Comparison of ENCODE assay signal across 1 cellular context in genomic region chr1:28915036-28915895, GRCh38.
TF ChIP-seq lines count a peak whose summit lies in the region.

No MANE protein-coding gene starts in this region.

TF ChIP-seq in K562, 482 proteins besides CTCF, POLR2A, EP300 and RAD21 (continued from another document):
- TF ChIP-seq VEZF1 (CRISPR knock-in tag; IDR thresholded peaks at IDR 0.05) (no peak), FOS (IDR thresholded peaks at IDR 0.05; ENCODE audit: extremely low read depth, insufficient read length) (no peak), ZNF431 (CRISPR knock-in tag; IDR thresholded peaks at IDR 0.05) (0 out of 2 replicates have a peak, but pooled peaks have one; percentile 48), GABPB2 (CRISPR knock-in tag; conservative IDR thresholded peaks at IDR 0.05) (no peak), E2F6 (IDR thresholded peaks at IDR 0.05; ENCODE audit: borderline replicate concordance in 1 of 2, extremely low read depth in 1 of 2, insufficient read depth in 1 of 2, insufficient read length in 1 of 2, low read depth in 1 of 2, low read length in 1 of 2, poor library complexity in 1 of 2, severe bottlenecking in 1 of 2) (peak in 1 of 2 experiments; percentile 39), PTTG1 (tag; IDR thresholded peaks at IDR 0.05; ENCODE audit: low read depth) (no peak), ZBTB2 (IDR thresholded peaks at IDR 0.05) (peak; percentile 25; the same call in 1 of the 2 replicates), NFE2 (IDR thresholded peaks at IDR 0.05; ENCODE audit: low read depth) (no peak), FOXO4 (CRISPR knock-in tag; IDR thresholded peaks at IDR 0.05) (no peak), TFE3 (CRISPR knock-in tag; IDR thresholded peaks at IDR 0.05) (no peak), FOSL1 (tag; conservative IDR thresholded peaks at IDR 0.05) (no peak)
TF ChIP-seq in K562: peak in this region for 44.
